Comparison of ENCODE assay signal across 18 cellular contexts in the genomic region with DNA sequence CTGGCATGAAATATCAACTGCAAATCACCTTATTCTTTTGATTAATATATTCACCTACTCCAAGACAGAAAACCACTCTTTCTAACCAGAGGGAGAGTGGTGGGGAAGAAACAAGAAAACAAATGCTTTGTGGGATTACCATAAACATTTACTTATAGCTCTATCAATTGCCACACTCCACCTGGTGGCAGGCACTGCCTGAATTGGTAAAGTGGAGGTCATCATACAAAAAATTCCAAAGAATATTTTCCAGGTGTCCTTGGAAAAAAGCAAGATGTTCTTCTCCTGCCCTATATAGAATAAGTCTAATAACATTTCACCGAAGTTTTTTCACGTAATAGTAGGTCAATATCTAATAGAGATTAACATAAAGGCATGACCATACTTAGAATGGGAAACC. TPM values are rescaled to one million over a fixed set of nuclear protein-coding genes. Genes with fewer than 3 reads are reported as not detected.
DNase-seq lines count a peak whose midpoint lies in the region; TF ChIP-seq lines count a peak whose summit lies in the region.
"Had no signal": no experiment of that assay in that cellular context is flagged by ENCODE, and none has a peak within 500 bp of the region (broad histone marks: within the 10 kb centered on the region; RNA-seq: fewer than 3 reads in every experiment).

No MANE protein-coding gene starts in this region.

- DNase-seq in AG09319 (ENCODE audit: extremely low read depth, low read depth) (no peak), HFFc6 (no peak), WERI-Rb-1 (no peak), fibroblast of pulmonary artery (ENCODE audit: low read depth) (no peak), nephron progenitor cell (no peak), SKM-1 treated with dmso at 0.1 percent for 144 hours (lab: John Stamatoyannopoulos, UW; ENCODE audit: unreplicated experiment) (no peak), coronary artery (ENCODE audit: low spot score) (no peak)
- DNase-seq in activated effector memory CD4-positive, alpha-beta T cell treated with anti-CD3 and anti-CD28 coated beads, Interleukin-2, amount 50 U/mL, for 16 hours: no peak
- DNase-seq: activated CD4-positive, CD25-positive, alpha-beta regulatory T cell treated with anti-CD3 and anti-CD28 coated beads, Interleukin-2, amount 50 U/mL, for 72 hours; cortex of kidney; GF-D8; lower lobe of right lung; SHP77 treated with DMSO at 0.1 percent for 48 hours; stimulated activated CD4-positive, alpha-beta T cell treated with anti-CD3 and anti-CD28 coated beads, Interleukin-4, amount 100 ng/mL, for 4 hours; stimulated activated CD8-positive, alpha-beta memory T cell treated with anti-CD3 and anti-CD28 coated beads, Interleukin-4, amount 100 ng/mL, for 48 hours; substantia nigra had no signal

- H3K27ac ChIP-seq in WERI-Rb-1 (no peak overlapping the region), coronary artery (no peak overlapping the region)
- H3K27ac ChIP-seq: lower lobe of right lung, skin epidermis had no signal

- H3K27me3 Mint-ChIP-seq in HFFc6 (ENCODE audit: insufficient read depth) (no peaks in the 10 kb centered on the region), nephron progenitor cell (ENCODE audit: low read depth, poor library complexity) (no peaks in the 10 kb centered on the region)
- H3K27me3 Mint-ChIP-seq: B cell had no signal

- no peak overlapping the region for H3K4me3 ChIP-seq in WERI-Rb-1 (ENCODE audit: low read depth, low read length)
- no peak overlapping the region for H3K4me3 ChIP-seq in fibroblast of pulmonary artery (replicated peaks; ENCODE audit: low read depth, low read length)
- H3K4me3 ChIP-seq in coronary artery: no peak overlapping the region
- H3K4me3 ChIP-seq: lower lobe of right lung, skin epidermis had no signal

- H3K9me3 ChIP-seq in WERI-Rb-1 (ENCODE audit: severe bottlenecking): no peaks in the 10 kb centered on the region
- H3K9me3 ChIP-seq: lower lobe of right lung had no signal

- H3K4me1 Mint-ChIP-seq in HFFc6 (ENCODE audit: low read depth) (peaks cover 24% of the 10 kb centered on the region), nephron progenitor cell (peaks cover 21% of the 10 kb centered on the region)
- H3K4me1 Mint-ChIP-seq: B cell had no signal

- no peaks in the 10 kb centered on the region for H3K9me3 Mint-ChIP-seq in HFFc6
- peaks cover 4% of the 10 kb centered on the region for H3K9me3 Mint-ChIP-seq in nephron progenitor cell

- peaks cover 9% of the 10 kb centered on the region; the same call in 1 of the 2 replicates for H3K36me3 Mint-ChIP-seq in HFFc6 (ENCODE audit: low read depth)
- H3K36me3 Mint-ChIP-seq in nephron progenitor cell (ENCODE audit: low read depth): peaks cover 41% of the 10 kb centered on the region

- no peaks in the 10 kb centered on the region for H3K27me3 ChIP-seq in WERI-Rb-1 (ENCODE audit: insufficient read depth, low read depth, severe bottlenecking)

- H3K27ac Mint-ChIP-seq in HFFc6 (no peak overlapping the region), nephron progenitor cell (no peak overlapping the region)
- H3K27ac Mint-ChIP-seq: B cell had no signal

- H3K36me3 ChIP-seq in WERI-Rb-1: peaks cover 5% of the 10 kb centered on the region

- peak; percentile 4 for TF ChIP-seq CTCF in AG09319 (IDR thresholded peaks at IDR 0.05; ENCODE audit: low read depth, low read length)
- peak; percentile 62 for TF ChIP-seq CTCF in HFFc6 (IDR thresholded peaks at IDR 0.05)
- 0 out of 2 replicates have a peak, but pooled peaks have one; percentile 6 for TF ChIP-seq CTCF in WERI-Rb-1 (IDR thresholded peaks at IDR 0.05; ENCODE audit: low read depth, low read length)
- TF ChIP-seq CTCF in fibroblast of pulmonary artery (IDR thresholded peaks at IDR 0.05; ENCODE audit: low read length, missing control alignments): peak; percentile 33
- no peak for TF ChIP-seq CTCF in nephron progenitor cell (IDR thresholded peaks at IDR 0.05)
- TF ChIP-seq CTCF in coronary artery (IDR thresholded peaks at IDR 0.05): no peak

- H3K4me3 Mint-ChIP-seq in HFFc6 (no peak overlapping the region), nephron progenitor cell (no peak overlapping the region)
- H3K4me3 Mint-ChIP-seq: B cell had no signal

RNA-seq across cellular contexts. Expression of a gene that starts 45.3 kb away (rescaled TPM):
- 10 to 100 TPM; 25.5 to 32.4 (median 26.2) TPM for total RNA-seq in HFFc6 (2021; fragmentation: NEBNext Ultra II Directional; extraction: Animal tissue kit (Norgen Biotek cat#: 25700))

Comparison
In these comparisons a context has a peak if more than half of its experiments do, and no peak if none do; other contexts are left out.
1. CTCF ChIP-seq: peak in AG09319 (single experiment), HFFc6 (single experiment), WERI-Rb-1 (single experiment) and fibroblast of pulmonary artery (single experiment); none in nephron progenitor cell (single experiment) and coronary artery (single experiment).